10 cellular contexts compared by ENCODE assay signal in genomic region chr1:235270625-235271024, GRCh38. TPM values are rescaled to one million over a fixed set of nuclear protein-coding genes. Genes with fewer than 3 reads are reported as not detected.
DNase-seq lines count a peak whose midpoint lies in the region; ATAC-seq, FAIRE-seq and TF ChIP-seq lines count a peak whose summit lies in the region.
"Had no signal": no experiment of that assay in that cellular context is flagged by ENCODE, and none has a peak within 500 bp of the region (broad histone marks: within the 10 kb centered on the region; RNA-seq: fewer than 3 reads in every experiment).

No MANE protein-coding gene starts in this region.

- H3K4me3 ChIP-seq in KMS-11 (IDR thresholded peaks at IDR 0.05; ENCODE audit: insufficient read depth, low read depth, low read length) (no peak overlapping the region), astrocyte of the spinal cord (ENCODE audit: low read depth, low read length) (no peak overlapping the region)
- H3K4me3 ChIP-seq: left ventricle myocardium inferior had no signal

- H2AFZ ChIP-seq in KMS-11 (ENCODE audit: low read depth), result no peak overlapping the region

- DNase-seq in astrocyte of the spinal cord (ENCODE audit: low read depth, low spot score) (peak; percentile 45), 8988T (no peak), NCI-H1694 treated with DMSO at 0.1 percent for 48 hours (lab: John Stamatoyannopoulos, UW) (no peak)
- DNase-seq in naive thymus-derived CD8-positive, alpha-beta T cell, result peak in 2 of 10 donors; percentile 22 to 35
- DNase-seq: left ventricle myocardium inferior had no signal

- FAIRE-seq in G401.6 (lab: Jason Lieb, UNC), result peak; percentile 56

- peak overlapping the region in 7 of 10 donors; percentile 13 to 46 (median 35) for H3K4me3 Mint-ChIP-seq in naive thymus-derived CD8-positive, alpha-beta T cell

- H3K27ac ChIP-seq in KMS-11, result peak overlapping the region; percentile 37; the same call in 1 of the 2 replicates
- H3K27ac ChIP-seq: left ventricle myocardium inferior had no signal

- peaks cover 18% of the 10 kb centered on the region for H4K20me1 ChIP-seq in KMS-11 (ENCODE audit: insufficient read depth)

- H3K27ac Mint-ChIP-seq in naive thymus-derived CD8-positive, alpha-beta T cell, result peak overlapping the region in 9 of 10 donors; percentile 1 to 85 (median 61)

- H3K27me3 ChIP-seq in KMS-11 (ENCODE audit: insufficient read depth, low read depth), result no peaks in the 10 kb centered on the region

- in situ Hi-C loops in astrocyte of the spinal cord (cut with HindIII; ENCODE audit: low sequenced_read_pairs), result no loop called here

- H3K4me2 ChIP-seq in KMS-11, result peak overlapping the region; percentile 41

- peaks cover 87% of the 10 kb centered on the region for H3K79me2 ChIP-seq in KMS-11 (ENCODE audit: insufficient read depth, low read depth)

- H3K27me3 Mint-ChIP-seq in naive thymus-derived CD8-positive, alpha-beta T cell, result no peaks in the 10 kb centered on the region

- no peaks in the 10 kb centered on the region for H3K36me3 ChIP-seq in KMS-11 (ENCODE audit: insufficient read depth)
- H3K36me3 ChIP-seq: left ventricle myocardium inferior had no signal

- no peaks in the 10 kb centered on the region for H3K36me3 Mint-ChIP-seq in naive thymus-derived CD8-positive, alpha-beta T cell

- H3K4me1 ChIP-seq in KMS-11 (ENCODE audit: low read depth, poor library complexity, severe bottlenecking), result peaks cover 38% of the 10 kb centered on the region

- ATAC-seq in naive thymus-derived CD8-positive, alpha-beta T cell, result peak; percentile 50 to 78
- ATAC-seq in HG02759 (IDR thresholded peaks at IDR 0.05; ENCODE audit: unreplicated experiment) (no peak), HG02678 (IDR thresholded peaks at IDR 0.05; ENCODE audit: unreplicated experiment) (no peak)
- ATAC-seq: HCT116 had no signal

- peaks cover 20 to 86% (median 79%) of the 10 kb centered on the region in 4 donors for H3K4me1 Mint-ChIP-seq in naive thymus-derived CD8-positive, alpha-beta T cell

- TF ChIP-seq CTCF in KMS-11 (conservative IDR thresholded peaks at IDR 0.05; ENCODE audit: low read depth, low read length) (no peak), astrocyte of the spinal cord (IDR thresholded peaks at IDR 0.05; ENCODE audit: low read depth, low read length) (no peak)

- H3K9ac ChIP-seq in KMS-11, result peak overlapping the region; percentile 3; the same call in 1 of the 2 replicates

- peaks cover 0 to 2% (median 0%) of the 10 kb centered on the region in 9 donors for H3K9me3 Mint-ChIP-seq in naive thymus-derived CD8-positive, alpha-beta T cell

- POLR2A ChIA-PET in naive thymus-derived CD8-positive, alpha-beta T cell (lab: Charles Lee), result no interaction called here

RNA-seq across cellular contexts. Expression of gene ARID4B, which starts 57.4 kb away (rescaled TPM):
- 100 to 1,000 TPM in 1 of 2 experiments, 10 to 100 TPM in 1; 92.2 to 105 TPM for total RNA-seq in naive thymus-derived CD8-positive, alpha-beta T cell
- 10 to 100 TPM; 37.4 to 58.0 (median 52.8) TPM for polyA plus RNA-seq in naive thymus-derived CD8-positive, alpha-beta T cell

RNA-seq across cellular contexts. Expression of gene GGPS1, which starts 57.7 kb away (rescaled TPM):
- 10 to 100 TPM; 55.1 to 55.3 TPM for total RNA-seq in naive thymus-derived CD8-positive, alpha-beta T cell
- polyA plus RNA-seq in naive thymus-derived CD8-positive, alpha-beta T cell, result 10 to 100 TPM; 43.7 to 69.4 (median 57.3) TPM

Comparison
In these comparisons a context has a peak if more than half of its experiments do, and no peak if none do; other contexts are left out.
1. ATAC-seq: peak in naive thymus-derived CD8-positive, alpha-beta T cell (2 of 2); none in HG02759 (single experiment) and HG02678 (single experiment).